In genomic region chrX:28576117-28576516, GRCh38 we compare ENCODE assay signal across 26 cellular contexts. TPM values are rescaled to one million over a fixed set of nuclear protein-coding genes. Genes with fewer than 3 reads are reported as not detected.
"Had no signal": no experiment of that assay in that cellular context is flagged by ENCODE, and none has a peak within 500 bp of the region (broad histone marks: within the 10 kb centered on the region; RNA-seq: fewer than 3 reads in every experiment).

No MANE protein-coding gene starts in this region.

- H3K27me3 Mint-ChIP-seq: IgD-negative memory B cell had no signal

- H3K36me3 Mint-ChIP-seq: IgD-negative memory B cell, T-cell had no signal

- ATAC-seq: K562, Right ventricle myocardium inferior, SK-N-SH treated with all-trans-retinoic acid at 6 μM for 48 hours, T-cell had no signal

- H3K27me3 ChIP-seq: Peyer's patch, SJCRH30 had no signal

- H3K4me1 ChIP-seq: Peyer's patch, SJCRH30 had no signal

- H3K9me3 ChIP-seq: Peyer's patch, SJCRH30 had no signal

- H3K4me3 ChIP-seq: K562, PC-9, Peyer's patch, SJCRH30 had no signal

- H3K36me3 ChIP-seq: Peyer's patch, SJCRH30 had no signal

- H2AFZ ChIP-seq: PC-9 had no signal

- H3K4me1 Mint-ChIP-seq: IgD-negative memory B cell, T-cell had no signal

- H3K4me2 ChIP-seq: PC-9 had no signal

- DNase-seq: NCI-H1092 treated with DMSO at 0.1 percent for 48 hours; NCI-H1436; NCI-H187 treated with DMSO at 0.1 percent for 48 hours; NCI-H2029 treated with DMSO at 0.1 percent for 48 hours; NCI-H2171; NCI-H226; NCI-H446; NCI-H510A; NCI-H524 treated with DMSO at 0.1 percent for 48 hours; NCI-H69; NCI-H774; NK-92 treated with Interleukin-12 subunit alpha and Interleukin-12 subunit beta, amount 100 ng/mL, for 24 hours; OCI-M1; PC-9; Peyer's patch; SHP77 treated with DMSO at 0.1 percent for 48 hours; SJCRH30; SW 1271; T-cell had no signal

- H3K27ac Mint-ChIP-seq: IgD-negative memory B cell; T-cell; T-helper 1 cell treated with Interleukin-12 subunit alpha and Interleukin-12 subunit beta and Interleukin-4 antibody, amounts not matched to agents 30 μg/mL and 1 μg/mL, for 36 hours had no signal

- H3K4me3 Mint-ChIP-seq: IgD-negative memory B cell; T-cell; T-helper 1 cell treated with Interleukin-12 subunit alpha and Interleukin-12 subunit beta and Interleukin-4 antibody, amounts not matched to agents 30 μg/mL and 1 μg/mL, for 36 hours had no signal

- H3K27ac ChIP-seq: HL-60, PC-9, Peyer's patch, SJCRH30 had no signal

- H3K9me3 Mint-ChIP-seq: T-helper 1 cell treated with Interleukin-12 subunit alpha and Interleukin-12 subunit beta and Interleukin-4 antibody, amounts not matched to agents 30 μg/mL and 1 μg/mL, for 36 hours had no signal

RNA-seq across cellular contexts. Expression of gene IL1RAPL1, which starts 11.1 kb away (rescaled TPM):
- total RNA-seq: MCF 10A, Peyer's patch, SJCRH30, T-cell had no signal
